In the genomic region with DNA sequence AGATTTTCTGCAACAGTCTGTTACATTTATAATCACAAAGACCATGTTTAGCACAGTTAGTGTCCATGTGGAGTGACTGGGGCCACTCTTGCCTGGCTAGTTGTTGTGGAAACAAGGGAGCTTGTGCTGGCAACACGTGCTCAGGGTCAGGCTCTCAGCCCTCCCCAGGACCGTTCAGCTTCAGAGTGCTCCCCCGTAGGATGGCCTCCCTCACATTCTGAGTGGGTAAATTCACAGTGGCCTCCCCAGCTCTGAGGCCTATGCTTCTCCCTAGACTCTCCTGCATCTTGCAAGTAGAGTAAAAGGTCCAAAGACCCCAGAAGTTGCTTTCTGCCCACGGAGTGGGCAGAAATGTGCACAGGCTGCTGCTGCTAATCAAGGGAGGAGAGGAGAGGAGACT, we compare ENCODE assay signal across 19 cellular contexts.
DNase-seq lines count a peak whose midpoint lies in the region; ATAC-seq and TF ChIP-seq lines count a peak whose summit lies in the region.
"Had no signal": no experiment of that assay in that cellular context is flagged by ENCODE, and none has a peak within 500 bp of the region (broad histone marks: within the 10 kb centered on the region; RNA-seq: fewer than 3 reads in every experiment).

No MANE protein-coding gene starts in this region.

- ATAC-seq in upper lobe of right lung (no peak), GM19463 (IDR thresholded peaks at IDR 0.05; ENCODE audit: unreplicated experiment) (no peak)

- H3K27ac ChIP-seq in breast epithelium, result no peak overlapping the region
- H3K27ac ChIP-seq in upper lobe of right lung, result no peak overlapping the region
- H3K27ac ChIP-seq: HL-60, KMS-11 had no signal

- H3K4me1 ChIP-seq in breast epithelium, result no peaks in the 10 kb centered on the region
- H3K4me1 ChIP-seq in upper lobe of right lung, result peaks cover 8% of the 10 kb centered on the region

- H3K27me3 Mint-ChIP-seq in MCF 10A (ENCODE audit: insufficient read depth, unreplicated experiment) (peaks cover 28% of the 10 kb centered on the region), chondrocyte (ENCODE audit: low read depth) (peaks cover 18% of the 10 kb centered on the region)

- no peak overlapping the region for H3K27ac Mint-ChIP-seq in MCF 10A (ENCODE audit: low read depth, unreplicated experiment)
- H3K27ac Mint-ChIP-seq in chondrocyte (ENCODE audit: unreplicated experiment), result no peak overlapping the region
- H3K27ac Mint-ChIP-seq: CD4-positive, CD25-positive, alpha-beta regulatory T cell had no signal

- no peak for TF ChIP-seq POLR2A in breast epithelium (IDR thresholded peaks at IDR 0.05)

- H3K27me3 ChIP-seq in breast epithelium (no peaks in the 10 kb centered on the region), upper lobe of right lung (no peaks in the 10 kb centered on the region)

- POLR2A ChIA-PET in MCF 10A (lab: Yijun Ruan, JAX), result no interaction called here

- no peak for TF ChIP-seq CTCF in breast epithelium (IDR thresholded peaks at IDR 0.05)
- TF ChIP-seq CTCF in MCF 10A (IDR thresholded peaks at IDR 0.05; ENCODE audit: unreplicated experiment), result no peak
- TF ChIP-seq CTCF in chondrocyte (IDR thresholded peaks at IDR 0.05), result no peak
- no peak for TF ChIP-seq CTCF in upper lobe of right lung (IDR thresholded peaks at IDR 0.05)

- H3K4me1 Mint-ChIP-seq in MCF 10A (ENCODE audit: insufficient read depth, unreplicated experiment) (no peaks in the 10 kb centered on the region), chondrocyte (ENCODE audit: low read depth) (no peaks in the 10 kb centered on the region)
- H3K4me1 Mint-ChIP-seq: CD4-positive, CD25-positive, alpha-beta regulatory T cell had no signal

- no peaks in the 10 kb centered on the region for H3K9me3 ChIP-seq in breast epithelium
- H3K9me3 ChIP-seq in upper lobe of right lung, result no peaks in the 10 kb centered on the region

- no TSS peak for BruUV-seq in MCF 10A (replicated peaks; lab: Mats Ljungman, UMichigan)

- DNase-seq in breast epithelium (ENCODE audit: low spot score in 2 of 2), result peak; percentile 9 to 31
- no peak for DNase-seq in MCF 10A (ENCODE audit: unreplicated experiment)
- DNase-seq in chondrocyte (ENCODE audit: low spot score), result peak; percentile 59
- peak; percentile 81 for DNase-seq in mesenteric fat pad (ENCODE audit: low spot score)
- peak; percentile 19 for DNase-seq in upper lobe of right lung
- DNase-seq in activated effector memory CD4-positive, alpha-beta T cell treated with anti-CD3 and anti-CD28 coated beads, Interleukin-2, amount 50 U/mL, for 16 hours, result no peak
- DNase-seq: CD4-positive, CD25-positive, alpha-beta regulatory T cell; DMS79 treated with DMSO at 0.1 percent for 48 hours; MM.1S; NCI-H1105; NCI-H1694 treated with DMSO at 0.1 percent for 48 hours; NCI-H345; NCI-H69; NK-92 treated with Interleukin-12 subunit alpha and Interleukin-12 subunit beta, amount 100 ng/mL, for 24 hours; OCI-M1; RPMI8226 had no signal

- no peak overlapping the region for H3K4me3 ChIP-seq in breast epithelium
- no peak overlapping the region for H3K4me3 ChIP-seq in upper lobe of right lung

- H3K36me3 Mint-ChIP-seq in MCF 10A (ENCODE audit: insufficient read depth, unreplicated experiment) (no peaks in the 10 kb centered on the region), chondrocyte (ENCODE audit: low read depth) (no peaks in the 10 kb centered on the region)
- H3K36me3 Mint-ChIP-seq: CD4-positive, CD25-positive, alpha-beta regulatory T cell had no signal

- no peak overlapping the region for H3K4me3 Mint-ChIP-seq in MCF 10A (ENCODE audit: unreplicated experiment)
- no peak overlapping the region for H3K4me3 Mint-ChIP-seq in chondrocyte (ENCODE audit: unreplicated experiment)
- H3K4me3 Mint-ChIP-seq: CD4-positive, CD25-positive, alpha-beta regulatory T cell had no signal

- intact Hi-C loops in breast epithelium (cut with DNase I; ENCODE audit: low total_unique reads), result no loop called here
- intact Hi-C loops in MCF 10A (cut with micrococcal nuclease), result no loop called here
- intact Hi-C loops in upper lobe of right lung (cut with DNase I), result no loop called here

- H3K9me3 Mint-ChIP-seq in MCF 10A (ENCODE audit: unreplicated experiment) (no peaks in the 10 kb centered on the region), chondrocyte (ENCODE audit: low read depth) (peaks cover 5% of the 10 kb centered on the region)

- no peaks in the 10 kb centered on the region for H3K36me3 ChIP-seq in breast epithelium
- H3K36me3 ChIP-seq in upper lobe of right lung, result no peaks in the 10 kb centered on the region

- CTCF ChIA-PET in MCF 10A (lab: Yijun Ruan, JAX), result interaction anchor here (0.6 kb wide), 1 partner anchor 453 kb away, joined by 3 read pairs; no protein-coding TSS in a partner anchor

Comparison
In these comparisons a context has a peak if more than half of its experiments do, and no peak if none do; other contexts are left out.
1. DNase-seq: peak in breast epithelium (2 of 2), chondrocyte (single experiment), mesenteric fat pad (single experiment) and upper lobe of right lung (single experiment); none in MCF 10A (single experiment) and activated effector memory CD4-positive, alpha-beta T cell treated with anti-CD3 and anti-CD28 coated beads, Interleukin-2, amount 50 U/mL, for 16 hours (single experiment).